ENCODE assay signal across 15 cellular contexts in the genomic region with DNA sequence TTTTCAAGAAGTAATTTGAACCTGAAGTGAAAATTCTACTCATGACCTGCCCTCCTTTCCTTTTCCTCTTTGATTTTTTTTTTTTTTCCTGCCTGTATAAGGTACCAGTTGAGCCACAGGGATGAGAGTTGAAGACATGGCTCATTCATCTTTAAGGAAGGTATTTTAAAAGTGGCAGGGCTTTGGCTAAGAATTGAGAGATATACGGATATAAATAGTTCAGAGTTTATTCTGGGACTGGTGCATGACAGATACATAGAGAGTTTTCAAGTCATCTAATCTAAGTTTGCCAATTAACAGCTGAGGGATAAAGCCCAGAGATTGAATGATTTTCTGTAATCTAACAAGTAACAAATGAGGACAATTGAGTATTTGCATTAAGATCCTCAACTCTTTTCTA.
"Had no signal": no experiment of that assay in that cellular context is flagged by ENCODE, and none has a peak within 500 bp of the region (broad histone marks: within the 10 kb centered on the region; RNA-seq: fewer than 3 reads in every experiment).

No MANE protein-coding gene starts in this region.

- H3K27me3 ChIP-seq: dorsolateral prefrontal cortex, esophagus muscularis mucosa, gastroesophageal sphincter, heart right ventricle, left lung had no signal

- H3K9me3 ChIP-seq: esophagus muscularis mucosa, gastroesophageal sphincter, heart right ventricle, left lung, lower lobe of right lung, mucosa of descending colon had no signal

- ATAC-seq: foreskin keratinocyte, gastroesophageal sphincter, left cardiac atrium, left lung, lower lobe of right lung, mucosa of descending colon had no signal

- DNase-seq: dermis blood vessel endothelial cell; dorsolateral prefrontal cortex; effector CD4-positive, alpha-beta T cell; effector memory CD4-positive, alpha-beta T cell; foreskin keratinocyte; heart right ventricle; hippocampal formation; left cardiac atrium; left lung; lower lobe of right lung; mesenchymal stem cell; mucosa of descending colon had no signal

- H3K4me1 ChIP-seq: foreskin keratinocyte, gastroesophageal sphincter, left lung, lower lobe of right lung had no signal

- H3K4me3 ChIP-seq: coronary artery, dorsolateral prefrontal cortex, esophagus muscularis mucosa, gastroesophageal sphincter, heart right ventricle, left lung, lower lobe of right lung, mucosa of descending colon had no signal

- H3K27ac ChIP-seq: coronary artery, dorsolateral prefrontal cortex, esophagus muscularis mucosa, foreskin keratinocyte, gastroesophageal sphincter, heart right ventricle, left lung, lower lobe of right lung had no signal
